30 cellular contexts compared by ENCODE assay signal in the genomic region with DNA sequence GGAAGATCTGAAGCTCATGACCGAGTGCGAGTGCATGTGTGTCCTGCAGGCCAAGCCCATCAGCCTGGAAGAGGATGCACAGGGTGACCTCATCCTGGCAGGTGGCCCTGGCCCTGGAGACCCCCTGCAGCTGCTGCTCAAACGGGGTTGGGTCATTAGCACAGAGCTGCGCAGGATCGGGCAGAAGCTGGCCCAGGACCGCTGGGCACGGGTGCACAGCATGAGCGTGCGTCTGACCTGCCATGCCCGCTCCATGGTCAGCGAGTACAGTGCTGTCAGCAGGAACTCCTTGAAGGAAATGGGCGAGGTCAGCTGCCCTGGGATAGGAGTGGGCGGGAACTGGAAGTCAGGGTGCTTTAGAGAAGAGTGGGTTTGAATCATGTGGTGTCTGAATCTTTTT.
"Had no signal": no experiment of that assay in that cellular context is flagged by ENCODE, and none has a peak within 500 bp of the region (broad histone marks: within the 10 kb centered on the region; RNA-seq: fewer than 3 reads in every experiment).

No MANE protein-coding gene starts in this region.

- H3K27me3 ChIP-seq: left lung, neutrophil, stomach, tibial artery had no signal

- H3K9me3 ChIP-seq: left lung, lower lobe of right lung, neutrophil, stomach, tibial artery had no signal

- H3K9me3 Mint-ChIP-seq: activated CD4-positive, alpha-beta memory T cell treated with anti-CD3 and anti-CD28 coated beads, Interleukin-2, amount 10 ng/mL, durations not matched to agents 7 days and 5 days; activated CD4-positive, alpha-beta T cell treated with anti-CD3 and anti-CD28 coated beads, Interleukin-2, amount 10 ng/mL, durations not matched to agents 7 days and 5 days; activated T-cell treated with anti-CD3 and anti-CD28 coated beads, Interleukin-2, amount 50 U/mL, for 4 hours; activated T-helper 17 cell treated with anti-CD3 and anti-CD28 coated beads, Interleukin-2, amount 50 U/mL, for 72 hours; effector memory CD8-positive, alpha-beta T cell; natural killer cell treated with Interleukin-12 subunit alpha and Interleukin-12 subunit beta and Interleukin-15 and Interleukin-18, amount 100 ng/mL, for 72 hours; stimulated activated effector memory CD8-positive, alpha-beta T cell treated with anti-CD3 and anti-CD28 coated beads, Interleukin-12 subunit alpha, Interleukin-12 subunit beta, amount 100 ng/mL, for 72 hours; T-helper 1 cell treated with Interleukin-12 subunit alpha and Interleukin-12 subunit beta and Interleukin-4 antibody, amounts not matched to agents 30 μg/mL and 1 μg/mL, for 36 hours; WTC11 had no signal

- H3K4me3 ChIP-seq: left lung, lower lobe of right lung, stomach, tibial artery had no signal

- H3K4me3 Mint-ChIP-seq: activated CD4-positive, alpha-beta memory T cell treated with anti-CD3 and anti-CD28 coated beads, Interleukin-2, amount 10 ng/mL, durations not matched to agents 7 days and 5 days; activated CD4-positive, alpha-beta T cell treated with anti-CD3 and anti-CD28 coated beads, Interleukin-2, amount 10 ng/mL, durations not matched to agents 7 days and 5 days; activated T-cell treated with anti-CD3 and anti-CD28 coated beads, Interleukin-2, amount 50 U/mL, for 4 hours; activated T-helper 17 cell treated with anti-CD3 and anti-CD28 coated beads, Interleukin-2, amount 50 U/mL, for 72 hours; effector memory CD8-positive, alpha-beta T cell; natural killer cell treated with Interleukin-12 subunit alpha and Interleukin-12 subunit beta and Interleukin-15 and Interleukin-18, amount 100 ng/mL, for 72 hours; stimulated activated effector memory CD8-positive, alpha-beta T cell treated with anti-CD3 and anti-CD28 coated beads, Interleukin-12 subunit alpha, Interleukin-12 subunit beta, amount 100 ng/mL, for 72 hours; T-helper 1 cell treated with Interleukin-12 subunit alpha and Interleukin-12 subunit beta and Interleukin-4 antibody, amounts not matched to agents 30 μg/mL and 1 μg/mL, for 36 hours; WTC11 had no signal

- H3K36me3 Mint-ChIP-seq: natural killer cell treated with Interleukin-12 subunit alpha and Interleukin-12 subunit beta and Interleukin-15 and Interleukin-18, amount 100 ng/mL, for 72 hours; stimulated activated effector memory CD8-positive, alpha-beta T cell treated with anti-CD3 and anti-CD28 coated beads, Interleukin-12 subunit alpha, Interleukin-12 subunit beta, amount 100 ng/mL, for 72 hours; WTC11 had no signal

- H3K27ac Mint-ChIP-seq: activated CD4-positive, alpha-beta memory T cell treated with anti-CD3 and anti-CD28 coated beads, Interleukin-2, amount 10 ng/mL, durations not matched to agents 7 days and 5 days; activated CD4-positive, alpha-beta T cell treated with anti-CD3 and anti-CD28 coated beads, Interleukin-2, amount 10 ng/mL, durations not matched to agents 7 days and 5 days; activated T-helper 17 cell treated with anti-CD3 and anti-CD28 coated beads, Interleukin-2, amount 50 U/mL, for 72 hours; effector memory CD8-positive, alpha-beta T cell; natural killer cell treated with Interleukin-12 subunit alpha and Interleukin-12 subunit beta and Interleukin-15 and Interleukin-18, amount 100 ng/mL, for 72 hours; stimulated activated effector memory CD8-positive, alpha-beta T cell treated with anti-CD3 and anti-CD28 coated beads, Interleukin-12 subunit alpha, Interleukin-12 subunit beta, amount 100 ng/mL, for 72 hours; T-helper 1 cell treated with Interleukin-12 subunit alpha and Interleukin-12 subunit beta and Interleukin-4 antibody, amounts not matched to agents 30 μg/mL and 1 μg/mL, for 36 hours; WTC11 had no signal

- H3K36me3 ChIP-seq: left lung, lower lobe of right lung, neutrophil, stomach, tibial artery had no signal

- H3K27ac ChIP-seq: foreskin keratinocyte, left lung, lower lobe of right lung, neutrophil, stomach, tibial artery had no signal

- FAIRE-seq: endothelial cell of umbilical vein, keratinocyte, small intestine had no signal

- DNase-seq: activated CD4-positive, alpha-beta memory T cell treated with anti-CD3 and anti-CD28 coated beads, Interleukin-2, amount 10 ng/mL, durations not matched to agents 7 days and 5 days; activated CD4-positive, alpha-beta T cell treated with anti-CD3 and anti-CD28 coated beads for 1 hour; activated CD4-positive, alpha-beta T cell treated with anti-CD3 and anti-CD28 coated beads, Interleukin-2, amount 10 ng/mL, durations not matched to agents 7 days and 5 days; activated gamma-delta T cell treated with Interleukin-2 at 50 U/mL for 16 hours; activated naive CD4-positive, alpha-beta T cell treated with anti-CD3 and anti-CD28 coated beads, Interleukin-2, amount 50 U/mL, for 16 hours; activated T-cell treated with anti-CD3 and anti-CD28 coated beads, Interleukin-2, amount 50 U/mL, for 4 hours; amniotic stem cell; caudate nucleus; cortex of kidney; effector memory CD8-positive, alpha-beta T cell; foreskin keratinocyte; lower lobe of right lung; mesenchymal stem cell; small intestine; stimulated activated CD4-positive, alpha-beta T cell treated with anti-CD3 and anti-CD28 coated beads, Interleukin-4, amount 100 ng/mL, for 24 hours; stomach; SW 1271; T1000; tibial artery had no signal

- ATAC-seq: activated T-cell treated with anti-CD3 and anti-CD28 coated beads, Interleukin-2, amount 50 U/mL, for 4 hours; activated T-helper 17 cell treated with anti-CD3 and anti-CD28 coated beads, Interleukin-2, amount 50 U/mL, for 72 hours; effector memory CD8-positive, alpha-beta T cell; esophagus mucosa; foreskin keratinocyte; left lung; lower lobe of right lung; natural killer cell treated with Interleukin-12 subunit alpha and Interleukin-12 subunit beta and Interleukin-15 and Interleukin-18, amount 100 ng/mL, for 72 hours; sciatic nerve; stimulated activated effector memory CD8-positive, alpha-beta T cell treated with anti-CD3 and anti-CD28 coated beads, Interleukin-12 subunit alpha, Interleukin-12 subunit beta, amount 100 ng/mL, for 72 hours; WTC11 had no signal

- H3K4me1 ChIP-seq: foreskin keratinocyte, left lung, lower lobe of right lung had no signal

- H3K4me1 Mint-ChIP-seq: activated CD4-positive, alpha-beta memory T cell treated with anti-CD3 and anti-CD28 coated beads, Interleukin-2, amount 10 ng/mL, durations not matched to agents 7 days and 5 days; activated CD4-positive, alpha-beta T cell treated with anti-CD3 and anti-CD28 coated beads, Interleukin-2, amount 10 ng/mL, durations not matched to agents 7 days and 5 days; activated T-helper 17 cell treated with anti-CD3 and anti-CD28 coated beads, Interleukin-2, amount 50 U/mL, for 72 hours; stimulated activated effector memory CD8-positive, alpha-beta T cell treated with anti-CD3 and anti-CD28 coated beads, Interleukin-12 subunit alpha, Interleukin-12 subunit beta, amount 100 ng/mL, for 72 hours had no signal
